8 cellular contexts compared by ENCODE assay signal in the genomic region with DNA sequence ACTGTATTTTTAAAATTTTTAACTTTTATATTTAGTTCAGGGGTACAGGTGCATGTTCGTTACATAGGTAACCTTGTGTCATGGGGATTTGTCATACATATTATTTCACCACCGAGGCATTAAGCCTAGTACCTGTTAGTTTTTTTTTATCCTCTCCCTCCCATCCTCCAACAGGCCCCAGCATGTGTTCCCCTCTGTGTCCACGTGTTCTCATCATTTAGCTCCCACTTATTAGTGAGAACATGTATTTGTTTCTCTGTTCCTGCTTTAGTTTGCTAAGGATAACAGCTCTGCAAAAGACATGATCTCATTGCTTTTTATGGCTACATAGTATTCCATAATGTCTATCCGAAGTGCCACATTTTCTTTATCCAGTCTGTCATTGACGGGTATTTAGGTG. TPM values are rescaled to one million over a fixed set of nuclear protein-coding genes. Genes with fewer than 3 reads are reported as not detected.
"Had no signal": no experiment of that assay in that cellular context is flagged by ENCODE, and none has a peak within 500 bp of the region (broad histone marks: within the 10 kb centered on the region; RNA-seq: fewer than 3 reads in every experiment).

No MANE protein-coding gene starts in this region.

- ATAC-seq: GM12878 had no signal

- H3K4me3 ChIP-seq: GM12878 had no signal

- FAIRE-seq: G401.6, GM12878, GM12891, GM12892, GM18507, GM19239 had no signal

- DNase-seq: GDM1, GF-D8 had no signal

RNA-seq across cellular contexts. Expression of gene ITGA8, which starts 22.4 kb away (rescaled TPM):
- polyA plus RNA-seq: GM12878 had no signal
